21 cellular contexts compared by ENCODE assay signal in genomic region chr5:128225245-128226030, GRCh38.
DNase-seq lines count a peak whose midpoint lies in the region; ATAC-seq, FAIRE-seq and TF ChIP-seq lines count a peak whose summit lies in the region.
"Had no signal": no experiment of that assay in that cellular context is flagged by ENCODE, and none has a peak within 500 bp of the region (broad histone marks: within the 10 kb centered on the region; RNA-seq: fewer than 3 reads in every experiment).

No MANE protein-coding gene starts in this region.

- H3K4me3 ChIP-seq in astrocyte (ENCODE audit: insufficient read depth, low read depth, low read length): no peak overlapping the region
- H3K4me3 ChIP-seq in gastroesophageal sphincter: no peak overlapping the region
- H3K4me3 ChIP-seq: GM23338, Peyer's patch, SK-N-MC had no signal

- no peaks in the 10 kb centered on the region for H4K20me1 ChIP-seq in astrocyte (ENCODE audit: insufficient read depth, low read length)

- H3K4me1 ChIP-seq in astrocyte (ENCODE audit: insufficient read depth, low read length) (peaks cover 19% of the 10 kb centered on the region), gastroesophageal sphincter (peaks cover 0 to 13% (median 5%) of the 10 kb centered on the region in 3 donors)
- H3K4me1 ChIP-seq: Peyer's patch had no signal

- no peak overlapping the region for H3K4me3 Mint-ChIP-seq in astrocyte (ENCODE audit: unreplicated experiment)
- H3K4me3 Mint-ChIP-seq in WTC11: no peak overlapping the region
- H3K4me3 Mint-ChIP-seq: B cell, GM23338 had no signal

- DNase-seq in Daoy (ENCODE audit: low read depth) (peak; percentile 89), LoVo (ENCODE audit: low spot score) (peak; percentile 63), astrocyte (ENCODE audit: low read depth) (no peak), kidney tubule cell (ENCODE audit: low spot score) (peak; percentile 27), WTC11 (ENCODE audit: low spot score) (no peak)
- DNase-seq in stimulated activated CD4-positive, alpha-beta T cell treated with anti-CD3 and anti-CD28 coated beads, Interleukin-1b, Interleukin-23, amount 100 ng/mL, for 48 hours: no peak
- DNase-seq: GDM1, KG1, MM.1S, NCI-H1092 treated with DMSO at 0.1 percent for 48 hours, NCI-H146, NCI-H2029 treated with DMSO at 0.1 percent for 48 hours, NCI-H2171, NCI-H526, Peyer's patch had no signal

- H3K27me3 Mint-ChIP-seq in astrocyte (ENCODE audit: low read depth, unreplicated experiment) (peaks cover 11% of the 10 kb centered on the region), WTC11 (ENCODE audit: low read depth) (no peaks in the 10 kb centered on the region)

- peaks cover 1% of the 10 kb centered on the region for H3K9me3 Mint-ChIP-seq in astrocyte (ENCODE audit: unreplicated experiment)
- H3K9me3 Mint-ChIP-seq in WTC11: peaks cover 3% of the 10 kb centered on the region
- H3K9me3 Mint-ChIP-seq: GM23338 had no signal

- H3K27ac Mint-ChIP-seq in astrocyte (ENCODE audit: unreplicated experiment): no peak overlapping the region
- H3K27ac Mint-ChIP-seq in WTC11: no peak overlapping the region
- H3K27ac Mint-ChIP-seq: B cell, GM23338 had no signal

- H3K36me3 ChIP-seq in astrocyte (ENCODE audit: insufficient read depth, low read length) (no peaks in the 10 kb centered on the region), gastroesophageal sphincter (no peaks in the 10 kb centered on the region)
- H3K36me3 ChIP-seq: Peyer's patch had no signal

- POLR2A ChIA-PET in WTC11 (lab: Charles Lee): no interaction called here

- H3K4me1 Mint-ChIP-seq in astrocyte (ENCODE audit: low read depth, unreplicated experiment) (peaks cover 14% of the 10 kb centered on the region), WTC11 (no peaks in the 10 kb centered on the region)
- H3K4me1 Mint-ChIP-seq: B cell had no signal

- TF ChIP-seq CTCF in astrocyte (IDR thresholded peaks at IDR 0.05; ENCODE audit: insufficient read depth, low read depth, low read length) (no peak), gastroesophageal sphincter (IDR thresholded peaks at IDR 0.05) (no peak), WTC11 (IDR thresholded peaks at IDR 0.05) (no peak)

- no peak for FAIRE-seq in astrocyte (lab: Jason Lieb, UNC)
- FAIRE-seq: HepG2 had no signal

- ATAC-seq in gastroesophageal sphincter: no peak
- ATAC-seq in WTC11: no peak
- ATAC-seq in HG03139 (IDR thresholded peaks at IDR 0.05; ENCODE audit: unreplicated experiment): no peak
- ATAC-seq: GM23338, HepG2 had no signal

- no peak for TF ChIP-seq POLR2A in gastroesophageal sphincter (IDR thresholded peaks at IDR 0.05)

- H3K36me3 Mint-ChIP-seq in astrocyte (ENCODE audit: low read depth, unreplicated experiment) (no peaks in the 10 kb centered on the region), WTC11 (no peaks in the 10 kb centered on the region)

- no peak overlapping the region for H3K9ac ChIP-seq in astrocyte (ENCODE audit: low read length)

- no peak overlapping the region for H3K4me2 ChIP-seq in astrocyte (ENCODE audit: low read length)
- H3K4me2 ChIP-seq: GM23338 had no signal

- H3K79me2 ChIP-seq in astrocyte (ENCODE audit: insufficient read depth, low read length): no peaks in the 10 kb centered on the region

- no peaks in the 10 kb centered on the region for H3K27me3 ChIP-seq in astrocyte (ENCODE audit: insufficient read depth, low read length)
- no peaks in the 10 kb centered on the region for H3K27me3 ChIP-seq in gastroesophageal sphincter
- H3K27me3 ChIP-seq: Peyer's patch had no signal

- no peak overlapping the region for H2AFZ ChIP-seq in astrocyte (ENCODE audit: low read depth, low read length)
- H2AFZ ChIP-seq: GM23338 had no signal

- 94 to 100% methylated on average over 2 of the region's 2 CpGs for WGBS in gastroesophageal sphincter (ENCODE audit: low coverage in 1 of 2), 2 donors

- TF ChIP-seq EP300 in gastroesophageal sphincter (IDR thresholded peaks at IDR 0.05): no peak

- CTCF ChIA-PET in WTC11 (lab: Charles Lee): no interaction called here

- peak overlapping the region; percentile 1 for H3K27ac ChIP-seq in astrocyte (ENCODE audit: low read depth, low read length)
- H3K27ac ChIP-seq in gastroesophageal sphincter: no peak overlapping the region
- H3K27ac ChIP-seq: Peyer's patch, SK-N-MC had no signal

- H3K9me3 ChIP-seq in astrocyte (ENCODE audit: insufficient read depth, low read depth, low read length) (no peaks in the 10 kb centered on the region), gastroesophageal sphincter (no peaks in the 10 kb centered on the region)
- H3K9me3 ChIP-seq: Peyer's patch had no signal

TF ChIP-seq in WTC11, 78 proteins besides CTCF, POLR2A, EP300 and RAD21:
- TF ChIP-seq ZNF423 (CRISPR knock-in tag; IDR thresholded peaks at IDR 0.05): no peak
- TF ChIP-seq E2F1 (CRISPR knock-in tag; IDR thresholded peaks at IDR 0.05): no peak
- TF ChIP-seq ATF1 (CRISPR knock-in tag; IDR thresholded peaks at IDR 0.05): no peak
- no peak for TF ChIP-seq MYBL2 (CRISPR knock-in tag; IDR thresholded peaks at IDR 0.05)
- TF ChIP-seq JUN (CRISPR knock-in tag; IDR thresholded peaks at IDR 0.05): no peak
- no peak for TF ChIP-seq TEAD1 (CRISPR knock-in tag; IDR thresholded peaks at IDR 0.05)
- no peak for TF ChIP-seq TEAD4 (CRISPR knock-in tag; IDR thresholded peaks at IDR 0.05)
- TF ChIP-seq FOXP1 (CRISPR knock-in tag; IDR thresholded peaks at IDR 0.05; ENCODE audit: borderline replicate concordance): no peak
- no peak for TF ChIP-seq ZMAT4 (CRISPR knock-in tag; IDR thresholded peaks at IDR 0.05)
- no peak for TF ChIP-seq FOXJ3 (CRISPR knock-in tag; IDR thresholded peaks at IDR 0.05; ENCODE audit: borderline replicate concordance)
- TF ChIP-seq TP53 (CRISPR knock-in tag; IDR thresholded peaks at IDR 0.05): no peak

Comparison
In these comparisons a context has a peak if more than half of its experiments do, and no peak if none do; other contexts are left out.
1. DNase-seq: peak in Daoy (single experiment), LoVo (single experiment) and kidney tubule cell (single experiment); none in astrocyte (single experiment), WTC11 (single experiment) and stimulated activated CD4-positive, alpha-beta T cell treated with anti-CD3 and anti-CD28 coated beads, Interleukin-1b, Interleukin-23, amount 100 ng/mL, for 48 hours (single experiment).